In genomic region chr3:148991219-148992026, GRCh38 we compare ENCODE assay signal across 8 cellular contexts. TPM values are rescaled to one million over a fixed set of nuclear protein-coding genes. Genes with fewer than 3 reads are reported as not detected.
DNase-seq lines count a peak whose midpoint lies in the region; ATAC-seq and TF ChIP-seq lines count a peak whose summit lies in the region.

TSS of gene GYG1 (plus strand) at chr3:148991540. CDS start at chr3:148991641, 101 bp downstream.

- H3K9me3 ChIP-seq in gastroesophageal sphincter: no peaks in the 10 kb centered on the region
- H3K9me3 ChIP-seq in neutrophil: no peaks in the 10 kb centered on the region

- H3K36me3 ChIP-seq in gastroesophageal sphincter (peaks cover 1 to 26% of the 10 kb centered on the region in 2 donors), neutrophil (peaks cover 25% of the 10 kb centered on the region)

- peak; percentile 94 to 96 for TF ChIP-seq POLR2A in gastroesophageal sphincter (IDR thresholded peaks at IDR 0.05)

- in situ Hi-C loops in KBM-7 (cut with MboI; ENCODE audit: low pct_unique_long_range_greater_than_20kb, low sequenced_read_pairs) (no loop called here), SK-MEL-5 (cut with HindIII; ENCODE audit: low pct_unique_long_range_greater_than_20kb, low sequenced_read_pairs) (no loop called here)

- WGBS in gastroesophageal sphincter (ENCODE audit: low coverage in 1 of 2), 2 donors: no CpG with 5 or more reads among the region's 91 CpGs

- H3K4me1 ChIP-seq in gastroesophageal sphincter (peaks cover 0 to 36% (median 7%) of the 10 kb centered on the region in 3 donors), neutrophil (ENCODE audit: control insufficient read depth in 1 of 2, insufficient read depth in 1 of 2, low read depth in 1 of 2, low read length in 1 of 2) (peaks cover 64 to 68% of the 10 kb centered on the region in 2 experiments)

- H3K27me3 ChIP-seq in gastroesophageal sphincter (no peaks in the 10 kb centered on the region), neutrophil (no peaks in the 10 kb centered on the region)

- peak in 3 of 4 experiments; percentile 37 to 51 (median 45) for TF ChIP-seq CTCF in gastroesophageal sphincter (IDR thresholded peaks at IDR 0.05)
- TF ChIP-seq CTCF in neutrophil (IDR thresholded peaks at IDR 0.05): peak; percentile 34

- H3K27ac ChIP-seq in gastroesophageal sphincter (peak within 1 kb of the TSS; percentile 94 to 98 (median 96)), neutrophil (peak within 1 kb of the TSS; percentile 88)

- ATAC-seq in GM21717 (IDR thresholded peaks at IDR 0.05; ENCODE audit: unreplicated experiment) (peak; percentile 88), gastroesophageal sphincter (peak; percentile 95)

- H3K4me3 ChIP-seq in gastroesophageal sphincter (peak within 1 kb of the TSS; percentile 68 to 90), neutrophil (ENCODE audit: low read depth in 1 of 2, low read length in 1 of 2) (peak within 1 kb of the TSS; percentile 72 to 74)

- no peak for TF ChIP-seq EP300 in gastroesophageal sphincter (IDR thresholded peaks at IDR 0.05)

- DNase-seq in Daoy (ENCODE audit: low read depth) (peak; percentile 92), KBM-7 (peak; percentile 83), SK-MEL-5 (ENCODE audit: low read depth, low spot score) (peak; percentile 77), superior temporal gyrus (ENCODE audit: extremely low spot score) (peak; percentile 78)
- peak; percentile 83 for DNase-seq in activated naive CD4-positive, alpha-beta T cell treated with Interleukin-2 at 50 U/mL for 16 hours

RNA-seq across cellular contexts. Expression of gene GYG1, which starts in this region (rescaled TPM):
- total RNA-seq in Daoy (2014; rRNA removed; shearing (Covaris generic)): 19.9 and 33.4 TPM in 2 replicates
- 35.0 and 35.3 TPM in 2 replicates for total RNA-seq in SK-MEL-5 (2014; rRNA removed; shearing (Covaris generic))
- 49.7 and 107 TPM in 2 replicates for polyA plus RNA-seq in SK-MEL-5 (2015; cell fraction: cytosol; rRNA removed)
- 27.6 and 28.6 TPM in 2 replicates for polyA plus RNA-seq in SK-MEL-5 (2015; cell fraction: nucleus; rRNA removed)
- total RNA-seq in gastroesophageal sphincter: 100 to 1,000 TPM; 117 to 883 (median 126) TPM

Comparison
In these comparisons a context has a peak if more than half of its experiments do, and no peak if none do; other contexts are left out.
1. Peak in every context shown above with its lines: DNase-seq, ATAC-seq, H3K4me3 ChIP-seq and H3K27ac ChIP-seq.